Comparison of ENCODE assay signal across 18 cellular contexts in the genomic region with DNA sequence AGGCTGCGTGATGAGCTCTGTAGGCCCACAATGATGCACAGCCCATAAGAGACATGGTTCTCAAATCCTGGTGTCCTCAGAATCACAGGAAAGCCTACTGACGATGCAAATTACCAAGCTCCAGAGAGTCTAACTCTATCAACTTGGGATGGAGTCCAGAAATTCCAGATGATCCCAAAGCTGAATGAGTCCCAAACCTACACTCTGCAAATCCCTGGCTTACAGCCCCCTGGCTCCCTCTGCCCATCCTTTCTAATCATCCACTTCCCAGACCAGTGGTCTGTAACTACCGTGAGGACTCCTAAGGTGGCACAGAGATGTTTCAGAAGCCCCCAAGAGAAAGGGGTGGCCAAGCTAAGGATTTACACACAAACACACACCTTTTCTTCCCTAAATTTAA. TPM values are rescaled to one million over a fixed set of nuclear protein-coding genes. Genes with fewer than 3 reads are reported as not detected.
A peak's percentile ranks its signal among the peaks of the same experiment; 100 is the strongest.
DNase-seq lines count a peak whose midpoint lies in the region; ATAC-seq and TF ChIP-seq lines count a peak whose summit lies in the region.
"Had no signal": no experiment of that assay in that cellular context is flagged by ENCODE, and none has a peak within 500 bp of the region (broad histone marks: within the 10 kb centered on the region; RNA-seq: fewer than 3 reads in every experiment).

No MANE protein-coding gene starts in this region.

- DNase-seq in A673 (ENCODE audit: low spot score): no peak
- DNase-seq in RWPE1 (ENCODE audit: low spot score): no peak
- DNase-seq in fibroblast of the aortic adventitia (ENCODE audit: low read depth): peak; percentile 57
- no peak for DNase-seq in HCEC 1CT
- DNase-seq in AG08395 (ENCODE audit: low spot score): no peak
- no peak for DNase-seq in stimulated activated CD8-positive, alpha-beta memory T cell treated with anti-CD3 and anti-CD28 coated beads, Interleukin-4, amount 100 ng/mL, for 48 hours
- DNase-seq: Calu3; CD8-positive, alpha-beta T cell; DMS79 treated with DMSO at 0.1 percent for 48 hours; GF-D8; GM23248; HFFc6 had no signal

- H3K27ac ChIP-seq in 22Rv1: peak overlapping the region; percentile 20; the same call in 1 of the 2 replicates
- no peak overlapping the region for H3K27ac ChIP-seq in A673 (ENCODE audit: low read depth, low read length, poor library complexity, severe bottlenecking)
- H3K27ac ChIP-seq in RWPE1: peak overlapping the region; percentile 53
- H3K27ac ChIP-seq: A549; BLaER1 treated with 17β-estradiol and CSF1 and Interleukin-3, amounts not matched to agents 10 nM and 100 nM; GM23248 had no signal

- CTCF ChIA-PET in A673 (lab: Charles Lee): interaction anchor here (0.6 to 1.6 kb wide), 8 partner anchors 11 to 376 kb away, joined by 3 to 7 read pairs (median 4); no protein-coding TSS in a partner anchor
- CTCF ChIA-PET in RWPE1 (lab: Yijun Ruan, JAX): interaction anchor here (0.5 to 2.2 kb wide), 7 partner anchors 10 to 267 kb away, joined by 3 to 13 read pairs (median 4); no protein-coding TSS in a partner anchor

- no peaks in the 10 kb centered on the region for H3K9me3 ChIP-seq in A673 (ENCODE audit: low read depth, low read length, poor library complexity, severe bottlenecking)
- H3K9me3 ChIP-seq: A549; BLaER1 treated with 17β-estradiol and CSF1 and Interleukin-3, amounts not matched to agents 10 nM and 100 nM; HAP-1 had no signal

- H3K27me3 ChIP-seq in A673 (replicated peaks; ENCODE audit: insufficient read depth, low read depth, low read length, poor library complexity): no peaks in the 10 kb centered on the region
- H3K27me3 ChIP-seq: BLaER1 treated with 17β-estradiol and CSF1 and Interleukin-3, amounts not matched to agents 10 nM and 100 nM had no signal

- intact Hi-C loops in A673 (cut with micrococcal nuclease; ENCODE audit: unreplicated experiment): no loop called here

- POLR2A ChIA-PET in A673 (lab: Charles Lee; ENCODE audit: low non-redundant PET): interaction anchor here (0.6 to 0.7 kb wide), 2 partner anchors 27 to 192 kb away, joined by 3 to 12 read pairs; no protein-coding TSS in a partner anchor
- POLR2A ChIA-PET in RWPE1 (lab: Yijun Ruan, JAX; ENCODE audit: low non-redundant PET): interaction anchor here (0.5 to 0.6 kb wide), 3 partner anchors 9 to 94 kb away, joined by 4 read pairs; no protein-coding TSS in a partner anchor

- ATAC-seq in activated CD4-positive, CD25-positive, alpha-beta regulatory T cell treated with anti-CD3 and anti-CD28 coated beads, Interleukin-2, amount 50 U/mL, for 24 hours: no peak
- ATAC-seq: A549; CD8-positive, alpha-beta T cell; GM12878 had no signal

- peaks cover 48% of the 10 kb centered on the region for H3K36me3 ChIP-seq in A673 (ENCODE audit: insufficient read depth, low read length, poor library complexity, severe bottlenecking)

- no peaks in the 10 kb centered on the region for H3K4me1 ChIP-seq in A673 (ENCODE audit: insufficient read depth, low read length, poor library complexity, severe bottlenecking)
- H3K4me1 ChIP-seq: A549, HAP-1 had no signal

- TF ChIP-seq CTCF in 22Rv1 (IDR thresholded peaks at IDR 0.05) (no peak), A673 (conservative IDR thresholded peaks at IDR 0.05; ENCODE audit: low read depth, low read length) (no peak), RWPE1 (conservative IDR thresholded peaks at IDR 0.05; ENCODE audit: low read depth) (no peak), fibroblast of the aortic adventitia (IDR thresholded peaks at IDR 0.05; ENCODE audit: insufficient read depth, low read length) (no peak)

- H3K4me3 ChIP-seq in A673 (ENCODE audit: low read depth, low read length, poor library complexity, severe bottlenecking) (no peak overlapping the region), fibroblast of the aortic adventitia (ENCODE audit: low read depth, low read length) (no peak overlapping the region)
- H3K4me3 ChIP-seq: A549; BLaER1 treated with 17β-estradiol and CSF1 and Interleukin-3, amounts not matched to agents 10 nM and 100 nM; GM12878; GM23248; HAP-1 had no signal

- TSS peak; percentile 10 for BruUV-seq in A673 (replicated peaks; lab: Mats Ljungman, UMichigan)

RNA-seq across cellular contexts. Expression of a gene that starts 13.5 kb away (rescaled TPM):
- total RNA-seq in A673 (2021): 179 and 206 TPM in 2 replicates
- 98.5 and 152 TPM in 2 replicates for total RNA-seq in fibroblast of the aortic adventitia (ENCODE audit: low replicate concordance)

RNA-seq across cellular contexts. Expression of a gene that starts 23.0 kb away (rescaled TPM):
- total RNA-seq in A673 (2021) (32.0 and 50.9 TPM in 2 replicates), fibroblast of the aortic adventitia (ENCODE audit: low replicate concordance) (28.8 and 31.6 TPM in 2 replicates)
- total RNA-seq: CD8-positive, alpha-beta T cell had no signal

RNA-seq across cellular contexts. Expression of a gene that starts 51.6 kb away (rescaled TPM):
- 71.4 and 96.9 TPM in 2 replicates for total RNA-seq in A673 (2021)
- 47.2 and 99.4 TPM in 2 replicates for total RNA-seq in fibroblast of the aortic adventitia (ENCODE audit: low replicate concordance)
